3 cellular contexts compared by ENCODE assay signal in genomic region chr6:73901311-73901710, GRCh38.
"Had no signal": no experiment of that assay in that cellular context is flagged by ENCODE, and none has a peak within 500 bp of the region (broad histone marks: within the 10 kb centered on the region; RNA-seq: fewer than 3 reads in every experiment).

No MANE protein-coding gene starts in this region.

- ATAC-seq: GM12878 had no signal

- H3K4me3 ChIP-seq: GM12878 had no signal

- DNase-seq: GDM1, GF-D8 had no signal
